Comparison of ENCODE assay signal across 2 cellular contexts in the genomic region with DNA sequence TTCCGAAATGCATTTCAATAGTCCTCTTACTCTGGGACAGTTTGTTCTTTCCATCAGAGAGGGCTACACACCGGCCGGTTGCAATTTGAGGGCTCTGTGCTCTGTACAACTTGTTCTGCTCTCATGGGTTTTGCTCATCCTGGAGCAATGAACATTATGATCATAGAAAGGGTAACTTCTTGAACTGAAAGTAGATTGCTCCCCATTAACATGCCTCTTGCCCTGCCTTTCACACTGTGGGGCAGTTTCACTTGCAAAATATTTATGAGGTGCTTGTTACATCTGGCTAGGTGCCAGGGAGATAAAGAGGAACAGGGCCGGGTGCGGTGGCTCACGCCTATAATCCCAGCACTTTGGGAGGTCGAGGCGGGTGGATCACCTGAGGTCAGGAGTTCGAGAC.
TF ChIP-seq lines count a peak whose summit lies in the region.

No MANE protein-coding gene starts in this region.

TF ChIP-seq in K562, 482 proteins besides CTCF, POLR2A, EP300 and RAD21 (continued from another document):
- TF ChIP-seq, protein P1, sequence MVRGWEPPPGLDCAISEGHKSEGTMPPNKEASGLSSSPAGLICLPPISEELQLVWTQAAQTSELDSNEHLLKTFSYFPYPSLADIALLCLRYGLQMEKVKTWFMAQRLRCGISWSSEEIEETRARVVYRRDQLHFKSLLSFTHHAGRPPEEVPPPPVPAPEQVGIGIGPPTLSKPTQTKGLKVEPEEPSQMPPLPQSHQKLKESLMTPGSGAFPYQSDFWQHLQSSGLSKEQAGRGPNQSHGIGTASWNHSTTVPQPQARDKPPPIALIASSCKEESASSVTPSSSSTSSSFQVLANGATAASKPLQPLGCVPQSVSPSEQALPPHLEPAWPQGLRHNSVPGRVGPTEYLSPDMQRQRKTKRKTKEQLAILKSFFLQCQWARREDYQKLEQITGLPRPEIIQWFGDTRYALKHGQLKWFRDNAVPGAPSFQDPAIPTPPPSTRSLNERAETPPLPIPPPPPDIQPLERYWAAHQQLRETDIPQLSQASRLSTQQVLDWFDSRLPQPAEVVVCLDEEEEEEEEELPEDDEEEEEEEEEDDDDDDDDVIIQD (CRISPR knock-in tag; IDR thresholded peaks at IDR 0.05), result no peak
- no peak for TF ChIP-seq KDM4B (IDR thresholded peaks at IDR 0.05; ENCODE audit: borderline replicate concordance in 2 of 2, low read depth in 1 of 2)

TF ChIP-seq in WTC11, 78 proteins besides CTCF, POLR2A, EP300 and RAD21 (continued from another document):
- no peak for TF ChIP-seq ATF3 (CRISPR knock-in tag; conservative IDR thresholded peaks at IDR 0.05)
- TF ChIP-seq TEAD1 (CRISPR knock-in tag; IDR thresholded peaks at IDR 0.05), result no peak
- TF ChIP-seq ZNF396 (CRISPR knock-in tag; IDR thresholded peaks at IDR 0.05; ENCODE audit: borderline replicate concordance), result no peak
- no peak for TF ChIP-seq GRHL2 (CRISPR knock-in tag; IDR thresholded peaks at IDR 0.05; ENCODE audit: insufficient replicate concordance, severe bottlenecking)
- no peak for TF ChIP-seq TP53 (CRISPR knock-in tag; IDR thresholded peaks at IDR 0.05)
- TF ChIP-seq ZNF232 (CRISPR knock-in tag; IDR thresholded peaks at IDR 0.05), result no peak
- no peak for TF ChIP-seq PRRX2 (CRISPR knock-in tag; IDR thresholded peaks at IDR 0.05)
- no peak for TF ChIP-seq ELF4 (CRISPR knock-in tag; IDR thresholded peaks at IDR 0.05; ENCODE audit: low read depth)
- TF ChIP-seq SMAD4 (CRISPR knock-in tag; IDR thresholded peaks at IDR 0.05), result no peak
